1 cellular context compared by ENCODE assay signal in genomic region chr9:134835455-134835854, GRCh38.
TF ChIP-seq lines count a peak whose summit lies in the region.

No MANE protein-coding gene starts in this region.

TF ChIP-seq in H1, 55 proteins besides CTCF, POLR2A, EP300 and RAD21:
- TF ChIP-seq CBX5 (IDR thresholded peaks at IDR 0.05; ENCODE audit: low read depth, low read length) (no peak), CEBPB (IDR thresholded peaks at IDR 0.05; ENCODE audit: low read depth, low read length) (no peak), POU5F1 (IDR thresholded peaks at IDR 0.05; ENCODE audit: low read depth, low read length) (no peak), YY1 (IDR thresholded peaks at IDR 0.05; ENCODE audit: low read depth, low read length) (no peak), CHD2 (IDR thresholded peaks at IDR 0.05; ENCODE audit: low read length) (no peak), EZH2 (IDR thresholded peaks at IDR 0.05; ENCODE audit: low read depth, low read length, severe bottlenecking) (no peak), KDM5A (IDR thresholded peaks at IDR 0.05; ENCODE audit: low read length) (no peak), CHD1 (IDR thresholded peaks at IDR 0.05; ENCODE audit: low read depth, low read length) (no peak), NRF1 (IDR thresholded peaks at IDR 0.05; ENCODE audit: low read depth, low read length) (no peak), RNF2 (IDR thresholded peaks at IDR 0.05; ENCODE audit: borderline replicate concordance, low read depth, low read length, missing control alignments, poor library complexity, severe bottlenecking) (no peak), PHF8 (conservative IDR thresholded peaks at IDR 0.05; ENCODE audit: low read depth, low read length) (no peak), ASH2L (IDR thresholded peaks at IDR 0.05; ENCODE audit: low read length) (no peak), CTBP2 (IDR thresholded peaks at IDR 0.05; ENCODE audit: borderline replicate concordance, insufficient read depth, insufficient read length, low read length) (no peak), TAF1 (IDR thresholded peaks at IDR 0.05; ENCODE audit: low read depth, low read length) (no peak), BCL11A (IDR thresholded peaks at IDR 0.05; ENCODE audit: low read depth in 2 of 2, low read length in 2 of 2) (no peak), SP4 (IDR thresholded peaks at IDR 0.05; ENCODE audit: low read length) (no peak), SIN3A (conservative IDR thresholded peaks at IDR 0.05 in 1 of 2, IDR thresholded peaks at IDR 0.05 in 1 of 2; ENCODE audit: low read depth in 1 of 2, low read length in 2 of 2) (no peak), NANOG (IDR thresholded peaks at IDR 0.05; ENCODE audit: insufficient read depth, low read depth, low read length, poor library complexity, severe bottlenecking) (no peak), TBP (IDR thresholded peaks at IDR 0.05; ENCODE audit: low read depth, low read length) (no peak), CREB1 (IDR thresholded peaks at IDR 0.05) (no peak)
